34 cellular contexts compared by ENCODE assay signal in genomic region chr7:153012203-153012602, GRCh38.
"Had no signal": no experiment of that assay in that cellular context is flagged by ENCODE, and none has a peak within 500 bp of the region (broad histone marks: within the 10 kb centered on the region; RNA-seq: fewer than 3 reads in every experiment).

No MANE protein-coding gene starts in this region.

- H3K9ac ChIP-seq: KMS-11 had no signal

- H3K4me3 ChIP-seq: MG63 had no signal

- H3K27ac ChIP-seq: KMS-11 had no signal

- H3K36me3 ChIP-seq: MG63 had no signal

- H3K27me3 ChIP-seq: MG63 had no signal

- DNase-seq: Karpas-422, Kasumi-1, KG1, MG63, MV-4-11, NCI-H1048, NCI-H1092, NCI-H1092 treated with DMSO at 0.1 percent for 48 hours, NCI-H1105, NCI-H1105 treated with DMSO at 0.1 percent for 48 hours, NCI-H1417, NCI-H1417 treated with DMSO at 0.1 percent for 48 hours, NCI-H1436, NCI-H1436 treated with DMSO at 0.1 percent for 48 hours, NCI-H146, NCI-H1694, NCI-H1694 treated with DMSO at 0.1 percent for 48 hours, NCI-H187, NCI-H187 treated with DMSO at 0.1 percent for 48 hours, NCI-H1930, NCI-H2029 treated with DMSO at 0.1 percent for 48 hours, NCI-H2081, NCI-H2081 treated with DMSO at 0.1 percent for 48 hours, NCI-H2107, NCI-H2171, NCI-H2171 treated with DMSO at 0.1 percent for 48 hours, NCI-H2227 treated with DMSO at 0.1 percent for 48 hours, NCI-H226, NCI-H345, NCI-H446, NCI-H446 treated with DMSO at 0.1 percent for 48 hours, NCI-H510A, NCI-H510A treated with DMSO at 0.1 percent for 48 hours had no signal

- H3K9me3 ChIP-seq: MG63 had no signal

- H3K4me2 ChIP-seq: KMS-11 had no signal
